ENCODE assay signal across 8 cellular contexts in genomic region chr10:62046522-62047239, GRCh38.
A peak's percentile ranks its signal among the peaks of the same experiment; 100 is the strongest.
DNase-seq lines count a peak whose midpoint lies in the region; ATAC-seq and TF ChIP-seq lines count a peak whose summit lies in the region.

No MANE protein-coding gene starts in this region.

- no peak overlapping the region for H3K9ac ChIP-seq in SK-N-MC (ENCODE audit: insufficient read length)

- no peak for TF ChIP-seq CTCF in BE2C (IDR thresholded peaks at IDR 0.05; ENCODE audit: low read depth, low read length)
- TF ChIP-seq CTCF in epithelial cell of esophagus (IDR thresholded peaks at IDR 0.05; ENCODE audit: insufficient read depth, low read depth, low read length, missing control alignments), result no peak
- no peak for TF ChIP-seq CTCF in prostate gland (IDR thresholded peaks at IDR 0.05)

- TF ChIP-seq POLR2A in prostate gland (IDR thresholded peaks at IDR 0.05), result no peak

- no peaks in the 10 kb centered on the region for H3K27me3 ChIP-seq in BE2C
- no peaks in the 10 kb centered on the region for H3K27me3 ChIP-seq in prostate gland (replicated peaks; ENCODE audit: insufficient read depth)

- peaks cover 36% of the 10 kb centered on the region for H3K4me1 ChIP-seq in BE2C
- peaks cover 13% of the 10 kb centered on the region for H3K4me1 ChIP-seq in prostate gland (replicated peaks)

- 47% methylated on average over 4 of the region's 4 CpGs for WGBS in prostate gland

- H3K36me3 ChIP-seq in BE2C (no peaks in the 10 kb centered on the region), SK-N-MC (ENCODE audit: insufficient read depth, low read length) (peaks cover 1% of the 10 kb centered on the region; the same call in 1 of the 2 replicates), prostate gland (no peaks in the 10 kb centered on the region)

- H3K4me3 ChIP-seq in BE2C (ENCODE audit: low read depth, low read length) (no peak overlapping the region), SK-N-MC (no peak overlapping the region), epithelial cell of esophagus (ENCODE audit: low read length) (no peak overlapping the region), prostate gland (no peak overlapping the region)

- intact Hi-C loops in prostate gland (cut with DNase I), result loop anchor here (5.0 to 10.0 kb wide), 3 partner anchors 36 to 1232 kb away; partner anchors contain the start of gene ARID5B

- peak; percentile 24 for DNase-seq in BE2C
- no peak for DNase-seq in SK-N-MC (ENCODE audit: low read depth, low spot score)
- peak; percentile 47 for DNase-seq in epithelial cell of esophagus (ENCODE audit: low read depth)
- no peak for DNase-seq in prostate gland (ENCODE audit: low spot score)
- no peak for DNase-seq in nucleus accumbens (lab: John Stamatoyannopoulos, UW)
- no peak for DNase-seq in DMS153 (lab: John Stamatoyannopoulos, UW)

- ATAC-seq in GM18867 (IDR thresholded peaks at IDR 0.05; ENCODE audit: unreplicated experiment), result peak; percentile 48
- peak; percentile 46 for ATAC-seq in HG03064 (IDR thresholded peaks at IDR 0.05; ENCODE audit: low read depth, unreplicated experiment)

- peak overlapping the region; percentile 74 for H3K27ac ChIP-seq in SK-N-MC
- H3K27ac ChIP-seq in prostate gland, result peak overlapping the region; percentile 67 to 85

- no peaks in the 10 kb centered on the region for H3K9me3 ChIP-seq in BE2C
- H3K9me3 ChIP-seq in SK-N-MC (ENCODE audit: low read depth, low read length), result no peaks in the 10 kb centered on the region
- no peaks in the 10 kb centered on the region for H3K9me3 ChIP-seq in prostate gland

Comparison
In these comparisons a context has a peak if more than half of its experiments do, and no peak if none do; other contexts are left out.
1. DNase-seq: peak in BE2C (single experiment) and epithelial cell of esophagus (single experiment); none in SK-N-MC (single experiment), prostate gland (single experiment), nucleus accumbens (0 of 56) and DMS153 (single experiment).